In the genomic region with DNA sequence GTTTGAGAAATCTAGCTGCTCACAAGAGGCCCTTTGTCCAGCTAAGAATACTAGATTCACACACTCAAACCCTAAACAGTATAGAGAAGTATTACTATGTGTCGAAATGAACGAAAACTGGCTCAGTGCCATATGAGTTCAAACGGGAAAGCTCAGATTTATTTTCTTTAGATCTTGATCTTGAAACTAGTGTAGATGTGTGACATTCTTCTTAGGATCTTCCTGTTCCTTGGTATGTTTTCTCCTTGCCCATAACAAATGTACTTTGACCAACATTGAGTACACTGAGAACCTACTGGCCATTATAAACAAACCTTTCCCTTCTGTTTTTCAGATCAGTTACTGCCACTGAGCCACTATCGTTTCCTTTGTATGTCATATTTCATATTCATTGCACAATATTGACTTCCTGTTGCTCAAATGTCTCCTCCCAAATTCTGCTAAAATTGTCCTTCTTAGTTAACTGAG, we compare ENCODE assay signal across 1 cellular context.
TF ChIP-seq lines count a peak whose summit lies in the region.

No MANE protein-coding gene starts in this region.

TF ChIP-seq in HepG2, 621 proteins besides CTCF, POLR2A, EP300 and RAD21 (continued from another document):
- TF ChIP-seq TARDBP (CRISPR knock-in tag; IDR thresholded peaks at IDR 0.05) (0 out of 2 replicates have a peak, but pooled peaks have one; percentile 23), TAF15 (IDR thresholded peaks at IDR 0.05; ENCODE audit: low read depth, low read length, poor library complexity, severe bottlenecking) (no peak), ZNF264 (CRISPR knock-in tag; IDR thresholded peaks at IDR 0.05) (0 out of 2 replicates have a peak, but pooled peaks have one; percentile 24), GATAD1 (CRISPR knock-in tag; IDR thresholded peaks at IDR 0.05) (0 out of 2 replicates have a peak, but pooled peaks have one; percentile 29), ZNF572 (CRISPR knock-in tag; IDR thresholded peaks at IDR 0.05) (no peak), SP140L (CRISPR knock-in tag; IDR thresholded peaks at IDR 0.05; ENCODE audit: borderline replicate concordance) (peak; percentile 68; the same call in 1 of the 2 replicates), RFXANK (CRISPR knock-in tag; IDR thresholded peaks at IDR 0.05) (0 out of 2 replicates have a peak, but pooled peaks have one; percentile 26), ISL2 (CRISPR knock-in tag; IDR thresholded peaks at IDR 0.05) (peak; percentile 56; the same call in 1 of the 2 replicates), TEAD3 (CRISPR knock-in tag; optimal IDR thresholded peaks at IDR 0.05; ENCODE audit: borderline replicate concordance) (peak; percentile 71), SALL1 (CRISPR knock-in tag; IDR thresholded peaks at IDR 0.05) (peak; percentile 76; the same call in 1 of the 2 replicates), GFI1 (CRISPR knock-in tag; IDR thresholded peaks at IDR 0.05; ENCODE audit: borderline replicate concordance) (peak; percentile 88), ZNF878 (CRISPR knock-in tag; IDR thresholded peaks at IDR 0.05) (no peak), ZNF292 (CRISPR knock-in tag; IDR thresholded peaks at IDR 0.05; ENCODE audit: borderline replicate concordance, low read depth) (0 out of 2 replicates have a peak, but pooled peaks have one; percentile 51), ZNF644 (CRISPR knock-in tag; IDR thresholded peaks at IDR 0.05; ENCODE audit: low read depth) (0 out of 2 replicates have a peak, but pooled peaks have one; percentile 16), ZMYM2 (CRISPR knock-in tag; IDR thresholded peaks at IDR 0.05) (0 out of 2 replicates have a peak, but pooled peaks have one; percentile 29), NR2F6 (IDR thresholded peaks at IDR 0.05) (peak; percentile 60), NR2F6 (CRISPR knock-in tag; IDR thresholded peaks at IDR 0.05) (peak; percentile 36), ARNT (IDR thresholded peaks at IDR 0.05) (no peak), KMT2A (CRISPR knock-in tag; IDR thresholded peaks at IDR 0.05) (no peak), PPARG (CRISPR knock-in tag; conservative IDR thresholded peaks at IDR 0.05) (peak; percentile 31; the same call in 1 of the 2 replicates), ZNF724P (CRISPR knock-in tag; IDR thresholded peaks at IDR 0.05; ENCODE audit: borderline replicate concordance) (no peak), ZNF792 (CRISPR knock-in tag; IDR thresholded peaks at IDR 0.05) (0 out of 2 replicates have a peak, but pooled peaks have one; percentile 60), NCOA2 (CRISPR knock-in tag; IDR thresholded peaks at IDR 0.05) (peak; percentile 84; the same call in 1 of the 2 replicates), NONO (IDR thresholded peaks at IDR 0.05) (no peak), NONO (CRISPR knock-in tag; conservative IDR thresholded peaks at IDR 0.05) (peak; percentile 52; the same call in 1 of the 2 replicates)
- TF ChIP-seq, protein P1, sequence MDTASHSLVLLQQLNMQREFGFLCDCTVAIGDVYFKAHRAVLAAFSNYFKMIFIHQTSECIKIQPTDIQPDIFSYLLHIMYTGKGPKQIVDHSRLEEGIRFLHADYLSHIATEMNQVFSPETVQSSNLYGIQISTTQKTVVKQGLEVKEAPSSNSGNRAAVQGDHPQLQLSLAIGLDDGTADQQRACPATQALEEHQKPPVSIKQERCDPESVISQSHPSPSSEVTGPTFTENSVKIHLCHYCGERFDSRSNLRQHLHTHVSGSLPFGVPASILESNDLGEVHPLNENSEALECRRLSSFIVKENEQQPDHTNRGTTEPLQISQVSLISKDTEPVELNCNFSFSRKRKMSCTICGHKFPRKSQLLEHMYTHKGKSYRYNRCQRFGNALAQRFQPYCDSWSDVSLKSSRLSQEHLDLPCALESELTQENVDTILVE (CRISPR knock-in tag; IDR thresholded peaks at IDR 0.05), result peak; percentile 46; the same call in 1 of the 2 replicates
- TF ChIP-seq, protein P2, sequence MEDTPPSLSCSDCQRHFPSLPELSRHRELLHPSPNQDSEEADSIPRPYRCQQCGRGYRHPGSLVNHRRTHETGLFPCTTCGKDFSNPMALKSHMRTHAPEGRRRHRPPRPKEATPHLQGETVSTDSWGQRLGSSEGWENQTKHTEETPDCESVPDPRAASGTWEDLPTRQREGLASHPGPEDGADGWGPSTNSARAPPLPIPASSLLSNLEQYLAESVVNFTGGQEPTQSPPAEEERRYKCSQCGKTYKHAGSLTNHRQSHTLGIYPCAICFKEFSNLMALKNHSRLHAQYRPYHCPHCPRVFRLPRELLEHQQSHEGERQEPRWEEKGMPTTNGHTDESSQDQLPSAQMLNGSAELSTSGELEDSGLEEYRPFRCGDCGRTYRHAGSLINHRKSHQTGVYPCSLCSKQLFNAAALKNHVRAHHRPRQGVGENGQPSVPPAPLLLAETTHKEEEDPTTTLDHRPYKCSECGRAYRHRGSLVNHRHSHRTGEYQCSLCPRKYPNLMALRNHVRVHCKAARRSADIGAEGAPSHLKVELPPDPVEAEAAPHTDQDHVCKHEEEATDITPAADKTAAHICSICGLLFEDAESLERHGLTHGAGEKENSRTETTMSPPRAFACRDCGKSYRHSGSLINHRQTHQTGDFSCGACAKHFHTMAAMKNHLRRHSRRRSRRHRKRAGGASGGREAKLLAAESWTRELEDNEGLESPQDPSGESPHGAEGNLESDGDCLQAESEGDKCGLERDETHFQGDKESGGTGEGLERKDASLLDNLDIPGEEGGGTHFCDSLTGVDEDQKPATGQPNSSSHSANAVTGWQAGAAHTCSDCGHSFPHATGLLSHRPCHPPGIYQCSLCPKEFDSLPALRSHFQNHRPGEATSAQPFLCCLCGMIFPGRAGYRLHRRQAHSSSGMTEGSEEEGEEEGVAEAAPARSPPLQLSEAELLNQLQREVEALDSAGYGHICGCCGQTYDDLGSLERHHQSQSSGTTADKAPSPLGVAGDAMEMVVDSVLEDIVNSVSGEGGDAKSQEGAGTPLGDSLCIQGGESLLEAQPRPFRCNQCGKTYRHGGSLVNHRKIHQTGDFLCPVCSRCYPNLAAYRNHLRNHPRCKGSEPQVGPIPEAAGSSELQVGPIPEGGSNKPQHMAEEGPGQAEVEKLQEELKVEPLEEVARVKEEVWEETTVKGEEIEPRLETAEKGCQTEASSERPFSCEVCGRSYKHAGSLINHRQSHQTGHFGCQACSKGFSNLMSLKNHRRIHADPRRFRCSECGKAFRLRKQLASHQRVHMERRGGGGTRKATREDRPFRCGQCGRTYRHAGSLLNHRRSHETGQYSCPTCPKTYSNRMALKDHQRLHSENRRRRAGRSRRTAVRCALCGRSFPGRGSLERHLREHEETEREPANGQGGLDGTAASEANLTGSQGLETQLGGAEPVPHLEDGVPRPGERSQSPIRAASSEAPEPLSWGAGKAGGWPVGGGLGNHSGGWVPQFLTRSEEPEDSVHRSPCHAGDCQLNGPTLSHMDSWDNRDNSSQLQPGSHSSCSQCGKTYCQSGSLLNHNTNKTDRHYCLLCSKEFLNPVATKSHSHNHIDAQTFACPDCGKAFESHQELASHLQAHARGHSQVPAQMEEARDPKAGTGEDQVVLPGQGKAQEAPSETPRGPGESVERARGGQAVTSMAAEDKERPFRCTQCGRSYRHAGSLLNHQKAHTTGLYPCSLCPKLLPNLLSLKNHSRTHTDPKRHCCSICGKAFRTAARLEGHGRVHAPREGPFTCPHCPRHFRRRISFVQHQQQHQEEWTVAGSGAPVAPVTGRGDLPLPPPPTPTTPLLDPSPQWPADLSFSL (CRISPR knock-in tag; IDR thresholded peaks at IDR 0.05), result no peak
- TF ChIP-seq, protein P3, sequence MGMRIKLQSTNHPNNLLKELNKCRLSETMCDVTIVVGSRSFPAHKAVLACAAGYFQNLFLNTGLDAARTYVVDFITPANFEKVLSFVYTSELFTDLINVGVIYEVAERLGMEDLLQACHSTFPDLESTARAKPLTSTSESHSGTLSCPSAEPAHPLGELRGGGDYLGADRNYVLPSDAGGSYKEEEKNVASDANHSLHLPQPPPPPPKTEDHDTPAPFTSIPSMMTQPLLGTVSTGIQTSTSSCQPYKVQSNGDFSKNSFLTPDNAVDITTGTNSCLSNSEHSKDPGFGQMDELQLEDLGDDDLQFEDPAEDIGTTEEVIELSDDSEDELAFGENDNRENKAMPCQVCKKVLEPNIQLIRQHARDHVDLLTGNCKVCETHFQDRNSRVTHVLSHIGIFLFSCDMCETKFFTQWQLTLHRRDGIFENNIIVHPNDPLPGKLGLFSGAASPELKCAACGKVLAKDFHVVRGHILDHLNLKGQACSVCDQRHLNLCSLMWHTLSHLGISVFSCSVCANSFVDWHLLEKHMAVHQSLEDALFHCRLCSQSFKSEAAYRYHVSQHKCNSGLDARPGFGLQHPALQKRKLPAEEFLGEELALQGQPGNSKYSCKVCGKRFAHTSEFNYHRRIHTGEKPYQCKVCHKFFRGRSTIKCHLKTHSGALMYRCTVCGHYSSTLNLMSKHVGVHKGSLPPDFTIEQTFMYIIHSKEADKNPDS (CRISPR knock-in tag; IDR thresholded peaks at IDR 0.05), result 0 out of 2 replicates have a peak, but pooled peaks have one; percentile 39
- TF ChIP-seq, protein P4, sequence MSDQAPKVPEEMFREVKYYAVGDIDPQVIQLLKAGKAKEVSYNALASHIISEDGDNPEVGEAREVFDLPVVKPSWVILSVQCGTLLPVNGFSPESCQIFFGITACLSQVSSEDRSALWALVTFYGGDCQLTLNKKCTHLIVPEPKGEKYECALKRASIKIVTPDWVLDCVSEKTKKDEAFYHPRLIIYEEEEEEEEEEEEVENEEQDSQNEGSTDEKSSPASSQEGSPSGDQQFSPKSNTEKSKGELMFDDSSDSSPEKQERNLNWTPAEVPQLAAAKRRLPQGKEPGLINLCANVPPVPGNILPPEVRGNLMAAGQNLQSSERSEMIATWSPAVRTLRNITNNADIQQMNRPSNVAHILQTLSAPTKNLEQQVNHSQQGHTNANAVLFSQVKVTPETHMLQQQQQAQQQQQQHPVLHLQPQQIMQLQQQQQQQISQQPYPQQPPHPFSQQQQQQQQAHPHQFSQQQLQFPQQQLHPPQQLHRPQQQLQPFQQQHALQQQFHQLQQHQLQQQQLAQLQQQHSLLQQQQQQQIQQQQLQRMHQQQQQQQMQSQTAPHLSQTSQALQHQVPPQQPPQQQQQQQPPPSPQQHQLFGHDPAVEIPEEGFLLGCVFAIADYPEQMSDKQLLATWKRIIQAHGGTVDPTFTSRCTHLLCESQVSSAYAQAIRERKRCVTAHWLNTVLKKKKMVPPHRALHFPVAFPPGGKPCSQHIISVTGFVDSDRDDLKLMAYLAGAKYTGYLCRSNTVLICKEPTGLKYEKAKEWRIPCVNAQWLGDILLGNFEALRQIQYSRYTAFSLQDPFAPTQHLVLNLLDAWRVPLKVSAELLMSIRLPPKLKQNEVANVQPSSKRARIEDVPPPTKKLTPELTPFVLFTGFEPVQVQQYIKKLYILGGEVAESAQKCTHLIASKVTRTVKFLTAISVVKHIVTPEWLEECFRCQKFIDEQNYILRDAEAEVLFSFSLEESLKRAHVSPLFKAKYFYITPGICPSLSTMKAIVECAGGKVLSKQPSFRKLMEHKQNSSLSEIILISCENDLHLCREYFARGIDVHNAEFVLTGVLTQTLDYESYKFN (CRISPR knock-in tag; conservative IDR thresholded peaks at IDR 0.05), result peak; percentile 72
